19 cellular contexts compared by ENCODE assay signal in the genomic region with DNA sequence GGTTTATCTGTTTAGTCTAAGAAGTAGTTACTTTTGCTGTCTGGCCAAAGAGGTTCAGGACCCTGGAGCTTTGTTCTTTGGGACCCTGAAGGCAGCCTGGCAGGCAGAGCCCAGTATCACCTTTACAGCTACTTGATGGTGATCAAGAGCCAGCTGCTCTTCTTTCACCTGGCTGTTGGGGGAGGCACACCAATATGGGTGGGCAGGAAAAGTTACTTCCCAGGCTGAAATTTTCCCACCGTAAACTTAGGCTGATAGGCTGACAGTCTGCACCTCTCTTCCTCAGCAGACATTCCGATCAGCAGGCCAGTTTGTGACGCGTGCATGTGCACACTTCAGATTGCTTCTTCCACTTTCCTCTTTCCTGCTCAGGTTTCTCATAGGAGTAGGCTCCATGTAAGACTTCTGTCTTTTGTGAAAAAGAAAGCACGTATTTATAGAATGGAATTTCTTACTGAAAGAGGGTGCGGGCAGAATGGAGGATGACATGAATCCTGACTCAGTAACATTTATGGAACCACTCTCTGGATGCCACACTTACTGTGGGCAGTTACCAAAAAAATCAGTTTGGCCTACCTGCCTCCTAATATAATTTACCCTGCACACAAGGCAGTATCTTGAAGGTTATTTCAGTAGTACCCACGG.
DNase-seq lines count a peak whose midpoint lies in the region; ATAC-seq and TF ChIP-seq lines count a peak whose summit lies in the region.
"Had no signal": no experiment of that assay in that cellular context is flagged by ENCODE, and none has a peak within 500 bp of the region (broad histone marks: within the 10 kb centered on the region; RNA-seq: fewer than 3 reads in every experiment).

No MANE protein-coding gene starts in this region.

- H3K9me3 ChIP-seq in heart left ventricle (no peaks in the 10 kb centered on the region), muscle layer of colon (ENCODE audit: low read length) (no peaks in the 10 kb centered on the region)
- H3K9me3 ChIP-seq: psoas muscle had no signal

- peak overlapping the region; percentile 70 for H3K27ac Mint-ChIP-seq in type B pancreatic cell
- H3K27ac Mint-ChIP-seq: activated naive CD4-positive, alpha-beta T cell treated with anti-CD3 and anti-CD28 coated beads for 36 hours; B cell; effector memory CD8-positive, alpha-beta T cell; neural progenitor cell had no signal

- peak in 1 of 4 donors; percentile 12 for ATAC-seq in heart left ventricle
- ATAC-seq in Right ventricle myocardium superior (ENCODE audit: poor library complexity) = no peak
- ATAC-seq: effector memory CD8-positive, alpha-beta T cell; psoas muscle had no signal

- peak overlapping the region; percentile 65 for H3K4me3 Mint-ChIP-seq in type B pancreatic cell
- H3K4me3 Mint-ChIP-seq: activated naive CD4-positive, alpha-beta T cell treated with anti-CD3 and anti-CD28 coated beads for 36 hours; B cell; effector memory CD8-positive, alpha-beta T cell; neural progenitor cell had no signal

- no peaks in the 10 kb centered on the region for H3K27me3 ChIP-seq in heart left ventricle
- no peaks in the 10 kb centered on the region for H3K27me3 ChIP-seq in muscle layer of colon (ENCODE audit: control insufficient read depth in 1 of 2, insufficient read depth in 2 of 2, low read length in 2 of 2)
- H3K27me3 ChIP-seq: neural progenitor cell had no signal

- H3K27me3 Mint-ChIP-seq in type B pancreatic cell = no peaks in the 10 kb centered on the region
- H3K27me3 Mint-ChIP-seq: B cell had no signal

- TF ChIP-seq CTCF in heart left ventricle (IDR thresholded peaks at IDR 0.05) (no peak), fibroblast of the aortic adventitia (IDR thresholded peaks at IDR 0.05; ENCODE audit: insufficient read depth, low read length) (no peak), type B pancreatic cell (conservative IDR thresholded peaks at IDR 0.05) (no peak), GM10248 (IDR thresholded peaks at IDR 0.05; ENCODE audit: control extremely low read depth, extremely low read depth, low read depth, missing control alignments) (no peak)

- intact Hi-C loops in heart left ventricle (cut with DNase I) (loop anchor here in 4 of 10 donors (2.0 to 10.0 kb wide), 3 partner anchors 77 to 387 kb away; no protein-coding TSS in a partner anchor), Right ventricle myocardium superior (cut with DNase I) (loop anchor here (10.0 kb wide), 2 partner anchors 77 to 387 kb away; no protein-coding TSS in a partner anchor)

- DNase-seq in heart left ventricle (peak in 1 of 5 donors; percentile 40), Right ventricle myocardium superior (no peak), fibroblast of the aortic adventitia (ENCODE audit: low read depth) (peak; percentile 23), type B pancreatic cell (ENCODE audit: extremely low spot score, unreplicated experiment) (no peak), NAMALWA (ENCODE audit: low spot score) (no peak), germinal center (ENCODE audit: low spot score) (no peak), GM10248 (ENCODE audit: extremely low spot score) (no peak)
- DNase-seq: activated CD4-positive, CD25-positive, alpha-beta regulatory T cell treated with anti-CD3 and anti-CD28 coated beads, Interleukin-2, amount 50 U/mL, for 72 hours; activated CD8-positive, alpha-beta memory T cell treated with anti-CD3 and anti-CD28 coated beads for 24 hours; activated naive CD4-positive, alpha-beta T cell treated with anti-CD3 and anti-CD28 coated beads for 36 hours; activated T-cell treated with anti-CD3 and anti-CD28 coated beads, Interleukin-2, amount 50 U/mL, for 48 hours; anterior cingulate cortex; DND-41; effector memory CD8-positive, alpha-beta T cell; NCI-H146; psoas muscle had no signal

- POLR2A ChIA-PET in GM10248 (lab: Yijun Ruan, JAX) = no interaction called here

- peak overlapping the region in 9 of 12 donors; percentile 10 to 71 (median 40) for H3K27ac ChIP-seq in heart left ventricle
- peak overlapping the region; percentile 71 for H3K27ac ChIP-seq in muscle layer of colon (ENCODE audit: low read depth, low read length)
- H3K27ac ChIP-seq: neural progenitor cell, psoas muscle had no signal

- H3K4me1 Mint-ChIP-seq in type B pancreatic cell (ENCODE audit: unreplicated experiment) = peaks cover 41% of the 10 kb centered on the region

- no peak overlapping the region for H3K4me3 ChIP-seq in heart left ventricle
- H3K4me3 ChIP-seq in fibroblast of the aortic adventitia (ENCODE audit: low read depth, low read length) = no peak overlapping the region
- H3K4me3 ChIP-seq in muscle layer of colon (ENCODE audit: low read depth in 1 of 2, low read length in 2 of 2) = peak overlapping the region in 1 of 2 donors; percentile 19
- H3K4me3 ChIP-seq: neural progenitor cell, psoas muscle had no signal

- CTCF ChIA-PET in GM10248 (lab: Yijun Ruan, JAX) = interaction anchor here (0.9 to 2.2 kb wide), 3 partner anchors 9 to 391 kb away, joined by 3 to 8 read pairs (median 4); no protein-coding TSS in a partner anchor

- 53 to 65% (median 57%) methylated on average over 7 of the region's 7 CpGs for WGBS in heart left ventricle, 4 donors

- H3K36me3 Mint-ChIP-seq in type B pancreatic cell = no peaks in the 10 kb centered on the region
- H3K36me3 Mint-ChIP-seq: neural progenitor cell had no signal

- H3K9ac ChIP-seq in muscle layer of colon (ENCODE audit: low read length) = no peak overlapping the region
- H3K9ac ChIP-seq: neural progenitor cell had no signal

- H3K36me3 ChIP-seq in heart left ventricle (no peaks in the 10 kb centered on the region), muscle layer of colon (ENCODE audit: insufficient read depth, low read length) (no peaks in the 10 kb centered on the region)
- H3K36me3 ChIP-seq: neural progenitor cell had no signal

- no peaks in the 10 kb centered on the region for H3K9me3 Mint-ChIP-seq in type B pancreatic cell
- H3K9me3 Mint-ChIP-seq: activated naive CD4-positive, alpha-beta T cell treated with anti-CD3 and anti-CD28 coated beads for 36 hours; effector memory CD8-positive, alpha-beta T cell; neural progenitor cell had no signal

- H3K4me1 ChIP-seq in heart left ventricle (peaks cover 0 to 64% (median 37%) of the 10 kb centered on the region in 12 donors), muscle layer of colon (ENCODE audit: insufficient read depth, low read length) (peaks cover 51% of the 10 kb centered on the region)
- H3K4me1 ChIP-seq: neural progenitor cell had no signal

- TF ChIP-seq POLR2A in heart left ventricle (IDR thresholded peaks at IDR 0.05) = no peak
